In genomic region chr2:199985625-199986207, GRCh38 we compare ENCODE assay signal across 8 cellular contexts. TPM values are rescaled to one million over a fixed set of nuclear protein-coding genes. Genes with fewer than 3 reads are reported as not detected.
DNase-seq lines count a peak whose midpoint lies in the region; ATAC-seq and TF ChIP-seq lines count a peak whose summit lies in the region.

No MANE protein-coding gene starts in this region.

- H3K4me1 ChIP-seq in KMS-11 (ENCODE audit: low read depth, poor library complexity, severe bottlenecking) (peaks cover 5% of the 10 kb centered on the region), parathyroid adenoma (no peaks in the 10 kb centered on the region), sigmoid colon (no peaks in the 10 kb centered on the region)

- H3K9ac ChIP-seq in KMS-11 (no peak overlapping the region), parathyroid adenoma (no peak overlapping the region)

- WGBS in sigmoid colon, 2 donors, result 54 to 70% methylated on average over 6 of the region's 6 CpGs

- TF ChIP-seq EP300 in sigmoid colon (IDR thresholded peaks at IDR 0.05), result no peak

- H3K4me3 ChIP-seq in KMS-11 (IDR thresholded peaks at IDR 0.05; ENCODE audit: insufficient read depth, low read depth, low read length), result no peak overlapping the region
- no peak overlapping the region for H3K4me3 ChIP-seq in foreskin fibroblast (ENCODE audit: low read depth in 1 of 2, low read length in 2 of 2)
- no peak overlapping the region for H3K4me3 ChIP-seq in parathyroid adenoma (ENCODE audit: low read depth, low read length)
- H3K4me3 ChIP-seq in sigmoid colon, result no peak overlapping the region

- no peak for TF ChIP-seq POLR2A in sigmoid colon (IDR thresholded peaks at IDR 0.05)

- ATAC-seq in GM21447 (IDR thresholded peaks at IDR 0.05; ENCODE audit: unreplicated experiment), result peak; percentile 88

- DNase-seq in COR-L47 (lab: John Stamatoyannopoulos, UW) (peak; percentile 46), RPMI7951 (ENCODE audit: low read depth) (peak; percentile 79), foreskin fibroblast (peak; percentile 55 to 78), sigmoid colon (no peak)
- peak; percentile 69 to 74 for DNase-seq in activated T-cell treated with anti-CD3 and anti-CD28 coated beads, Interleukin-2, amount 50 U/mL, for 48 hours

- H3K36me3 ChIP-seq in KMS-11 (ENCODE audit: insufficient read depth), result no peaks in the 10 kb centered on the region
- no peaks in the 10 kb centered on the region for H3K36me3 ChIP-seq in parathyroid adenoma (ENCODE audit: control insufficient read depth, insufficient read depth, low read length)
- H3K36me3 ChIP-seq in sigmoid colon, result no peaks in the 10 kb centered on the region

- H4K20me1 ChIP-seq in KMS-11 (ENCODE audit: insufficient read depth), result no peaks in the 10 kb centered on the region

- no peak overlapping the region for H3K27ac ChIP-seq in KMS-11
- H3K27ac ChIP-seq in parathyroid adenoma, result no peak overlapping the region
- H3K27ac ChIP-seq in sigmoid colon, result no peak overlapping the region

- intact Hi-C loops in sigmoid colon (cut with DNase I), result loop anchor here (10.0 kb wide), 1 partner anchor 719 kb away; no protein-coding TSS in a partner anchor

- H3K4me2 ChIP-seq in KMS-11 (no peak overlapping the region), parathyroid adenoma (ENCODE audit: low read length) (no peak overlapping the region)

- H3K27me3 ChIP-seq in KMS-11 (ENCODE audit: insufficient read depth, low read depth) (no peaks in the 10 kb centered on the region), parathyroid adenoma (ENCODE audit: control insufficient read depth, insufficient read depth, low read length) (no peaks in the 10 kb centered on the region), sigmoid colon (no peaks in the 10 kb centered on the region)

- TF ChIP-seq CTCF in KMS-11 (conservative IDR thresholded peaks at IDR 0.05; ENCODE audit: low read depth, low read length) (peak; percentile 77), foreskin fibroblast (IDR thresholded peaks at IDR 0.05; ENCODE audit: low read depth, low read length) (peak; percentile 69), parathyroid adenoma (IDR thresholded peaks at IDR 0.05) (peak; percentile 68), sigmoid colon (IDR thresholded peaks at IDR 0.05) (peak in 2 of 4 experiments; percentile 31 to 32)

- H2AFZ ChIP-seq in KMS-11 (ENCODE audit: low read depth) (peak overlapping the region; percentile 82), parathyroid adenoma (no peak overlapping the region)

- H3K9me3 ChIP-seq in parathyroid adenoma (ENCODE audit: control insufficient read depth, low read length) (no peaks in the 10 kb centered on the region), sigmoid colon (no peaks in the 10 kb centered on the region)

- H3K79me2 ChIP-seq in KMS-11 (ENCODE audit: insufficient read depth, low read depth) (no peaks in the 10 kb centered on the region), parathyroid adenoma (no peaks in the 10 kb centered on the region)

RNA-seq across cellular contexts. Expression of gene MAIP1, which starts 30.3 kb away (rescaled TPM):
- 31.5 and 40.6 TPM in 2 replicates for total RNA-seq in RPMI7951 (2014; rRNA removed; shearing (Covaris generic))
- total RNA-seq in sigmoid colon, result 10 to 100 TPM; 13.3 to 20.3 (median 17.5) TPM
- polyA plus RNA-seq in sigmoid colon, result 10 to 100 TPM; 20.4 to 54.1 (median 20.4) TPM

RNA-seq across cellular contexts. Expression of gene TYW5, which starts 30.4 kb away (rescaled TPM):
- 9.0 and 9.1 TPM in 2 replicates for total RNA-seq in RPMI7951 (2014; rRNA removed; shearing (Covaris generic))
- 1 to 10 TPM; 6.1 to 8.0 (median 6.6) TPM for total RNA-seq in sigmoid colon
- 1 to 10 TPM; 2.4 to 4.6 (median 4.2) TPM for polyA plus RNA-seq in sigmoid colon
